8 cellular contexts compared by ENCODE assay signal in genomic region chr11:72069787-72070251, GRCh38. TPM values are rescaled to one million over a fixed set of nuclear protein-coding genes. Genes with fewer than 3 reads are reported as not detected.
DNase-seq lines count a peak whose midpoint lies in the region; ATAC-seq and TF ChIP-seq lines count a peak whose summit lies in the region.

No MANE protein-coding gene starts in this region.

- no peak overlapping the region for H4K8ac ChIP-seq in neuronal stem cell (ENCODE audit: low read depth, low read length)

- H3K79me1 ChIP-seq in neuronal stem cell (ENCODE audit: low read depth, low read length), result peaks cover 10% of the 10 kb centered on the region

- no peaks in the 10 kb centered on the region for H3K36me3 ChIP-seq in muscle layer of colon (ENCODE audit: insufficient read depth, low read length)
- peaks cover 6 to 50% of the 10 kb centered on the region in 2 donors for H3K36me3 ChIP-seq in neuronal stem cell (replicated peaks in 1 of 2; ENCODE audit: control insufficient read depth in 2 of 2, insufficient read depth in 2 of 2, low read length in 2 of 2)

- no peak overlapping the region for H4K91ac ChIP-seq in neuronal stem cell (ENCODE audit: low read depth, low read length, poor library complexity)

- in situ Hi-C loops in SK-MEL-5 (cut with HindIII; ENCODE audit: low pct_unique_long_range_greater_than_20kb, low sequenced_read_pairs), result no loop called here

- H2AFZ ChIP-seq in neuronal stem cell (ENCODE audit: low read length), result no peak overlapping the region

- TF ChIP-seq CTCF in epithelial cell of proximal tubule (conservative IDR thresholded peaks at IDR 0.05; ENCODE audit: low read depth, low read length), result no peak

- H3K4me1 ChIP-seq in muscle layer of colon (ENCODE audit: insufficient read depth, low read length) (peaks cover 49% of the 10 kb centered on the region), neuronal stem cell (ENCODE audit: control insufficient read depth in 2 of 2, insufficient read depth in 1 of 2, low read depth in 1 of 2, low read length in 2 of 2) (peaks cover 12 to 20% of the 10 kb centered on the region in 2 donors)

- no peak overlapping the region for H2BK12ac ChIP-seq in neuronal stem cell (ENCODE audit: low read length)

- ATAC-seq in HG02642 (IDR thresholded peaks at IDR 0.05; ENCODE audit: poor library complexity, unreplicated experiment), result peak; percentile 61
- no peak for ATAC-seq in HG03097 (IDR thresholded peaks at IDR 0.05; ENCODE audit: low FRiP score, unreplicated experiment)

- H3K23ac ChIP-seq in neuronal stem cell (ENCODE audit: low read depth, low read length, poor library complexity), result no peak overlapping the region

- H3K9me3 ChIP-seq in muscle layer of colon (ENCODE audit: low read length) (no peaks in the 10 kb centered on the region), neuronal stem cell (replicated peaks in 1 of 2; ENCODE audit: control insufficient read depth in 2 of 2, insufficient read depth in 1 of 2, low read depth in 1 of 2, low read length in 2 of 2) (no peaks in the 10 kb centered on the region)

- H2BK120ac ChIP-seq in neuronal stem cell (ENCODE audit: low read depth, low read length), result no peak overlapping the region

- no peak overlapping the region for H2BK5ac ChIP-seq in neuronal stem cell (ENCODE audit: low read length)

- peak overlapping the region; percentile 53 for H3K27ac ChIP-seq in muscle layer of colon (ENCODE audit: low read depth, low read length)
- H3K27ac ChIP-seq in neuronal stem cell (replicated peaks; ENCODE audit: low read length), result no peak overlapping the region

- H3K4me3 ChIP-seq in epithelial cell of proximal tubule (ENCODE audit: low read depth, low read length) (peak overlapping the region; percentile 33), muscle layer of colon (ENCODE audit: low read depth in 1 of 2, low read length in 2 of 2) (peak overlapping the region in 1 of 2 donors; percentile 14), neuronal stem cell (ENCODE audit: low read length in 2 of 2) (no peak overlapping the region)

- H2BK15ac ChIP-seq in neuronal stem cell (ENCODE audit: low read length), result no peak overlapping the region

- no peak overlapping the region for H3K9ac ChIP-seq in muscle layer of colon (ENCODE audit: low read length)
- no peak overlapping the region for H3K9ac ChIP-seq in neuronal stem cell (ENCODE audit: low read depth, low read length, poor library complexity)

- H3K27me3 ChIP-seq in muscle layer of colon (ENCODE audit: control insufficient read depth in 1 of 2, insufficient read depth in 2 of 2, low read length in 2 of 2), result no peaks in the 10 kb centered on the region
- H3K27me3 ChIP-seq in neuronal stem cell (ENCODE audit: control insufficient read depth in 3 of 3, insufficient read depth in 3 of 3, low read depth in 1 of 3, low read length in 3 of 3), result no peaks in the 10 kb centered on the region

- H2AK5ac ChIP-seq in neuronal stem cell (ENCODE audit: low read depth, low read length), result no peak overlapping the region

- H3K18ac ChIP-seq in neuronal stem cell (ENCODE audit: low read length), result no peak overlapping the region

- no CpG with 5 or more reads among the region's 2 CpGs for WGBS in neuronal stem cell (ENCODE audit: extremely low coverage in 2 of 2, insufficient read length in 2 of 2, insufficient replicate concordance in 1 of 2), 2 donors

- DNase-seq in EL (peak; percentile 92), SK-MEL-5 (ENCODE audit: low read depth, low spot score) (peak; percentile 73), epithelial cell of proximal tubule (ENCODE audit: low read depth) (peak; percentile 78), neuronal stem cell (ENCODE audit: low spot score) (no peak)
- no peak for DNase-seq in activated effector memory CD4-positive, alpha-beta T cell treated with anti-CD3 and anti-CD28 coated beads, Interleukin-2, amount 50 U/mL, for 16 hours

- H3K14ac ChIP-seq in neuronal stem cell (ENCODE audit: low read length), result no peak overlapping the region

- no peak overlapping the region for H3K4me2 ChIP-seq in neuronal stem cell (ENCODE audit: insufficient read depth, low read length, poor library complexity, severe bottlenecking)

- no peak overlapping the region for H3K4ac ChIP-seq in neuronal stem cell (ENCODE audit: low read length)

RNA-seq across cellular contexts. Expression of gene NUMA1, which starts 10.5 kb away (rescaled TPM):
- total RNA-seq in SK-MEL-5 (2014; rRNA removed; shearing (Covaris generic)), result 118 and 144 TPM in 2 replicates
- polyA plus RNA-seq in SK-MEL-5 (2015; cell fraction: cytosol; rRNA removed), result 172 and 213 TPM in 2 replicates
- 594 and 717 TPM in 2 replicates for polyA plus RNA-seq in SK-MEL-5 (2015; cell fraction: nucleus; rRNA removed)
- total RNA-seq in epithelial cell of proximal tubule, result 116 TPM in 2 replicates
- polyA plus RNA-seq in neuronal stem cell (2013, experiment 1 of 2), result 81.2 TPM
- 78.8 TPM for polyA plus RNA-seq in neuronal stem cell (2013, experiment 2 of 2)

RNA-seq across cellular contexts. Expression of gene LRRC51, which starts 10.8 kb away (rescaled TPM):
- 7.7 and 18.3 TPM in 2 replicates for total RNA-seq in SK-MEL-5 (2014; rRNA removed; shearing (Covaris generic))
- 8.4 and 9.2 TPM in 2 replicates for polyA plus RNA-seq in SK-MEL-5 (2015; cell fraction: cytosol; rRNA removed)
- polyA plus RNA-seq in SK-MEL-5 (2015; cell fraction: nucleus; rRNA removed), result 11.7 and 11.9 TPM in 2 replicates
- 3.7 and 6.7 TPM in 2 replicates for total RNA-seq in epithelial cell of proximal tubule
- polyA plus RNA-seq in neuronal stem cell (2013, experiment 1 of 2), result 7.1 TPM
- polyA plus RNA-seq in neuronal stem cell (2013, experiment 2 of 2), result 8.5 TPM

RNA-seq across cellular contexts. Expression of gene LAMTOR1, which starts 33.3 kb away (rescaled TPM):
- 279 and 297 TPM in 2 replicates for total RNA-seq in SK-MEL-5 (2014; rRNA removed; shearing (Covaris generic))
- 441 and 496 TPM in 2 replicates for polyA plus RNA-seq in SK-MEL-5 (2015; cell fraction: cytosol; rRNA removed)
- polyA plus RNA-seq in SK-MEL-5 (2015; cell fraction: nucleus; rRNA removed), result 109 and 130 TPM in 2 replicates
- 149 and 156 TPM in 2 replicates for total RNA-seq in epithelial cell of proximal tubule
- polyA plus RNA-seq in neuronal stem cell (2013, experiment 1 of 2), result 66.8 TPM
- polyA plus RNA-seq in neuronal stem cell (2013, experiment 2 of 2), result 64.1 TPM

RNA-seq across cellular contexts. Expression of gene TOMT, which starts 35.9 kb away (rescaled TPM):
- total RNA-seq in SK-MEL-5 (2014; rRNA removed; shearing (Covaris generic)), result not detected in 2 replicates
- polyA plus RNA-seq in SK-MEL-5 (2015; cell fraction: cytosol; rRNA removed), result not detected in 2 replicates
- polyA plus RNA-seq in SK-MEL-5 (2015; cell fraction: nucleus; rRNA removed), result not detected in 2 replicates
- not detected in 2 replicates for total RNA-seq in epithelial cell of proximal tubule
- polyA plus RNA-seq in neuronal stem cell (2013, experiment 1 of 2), result not detected
- not detected for polyA plus RNA-seq in neuronal stem cell (2013, experiment 2 of 2)

RNA-seq across cellular contexts. Expression of gene ANAPC15, which starts 42.7 kb away (rescaled TPM):
- total RNA-seq in SK-MEL-5 (2014; rRNA removed; shearing (Covaris generic)), result 30.3 and 30.6 TPM in 2 replicates
- polyA plus RNA-seq in SK-MEL-5 (2015; cell fraction: cytosol; rRNA removed), result 32.2 and 38.8 TPM in 2 replicates
- polyA plus RNA-seq in SK-MEL-5 (2015; cell fraction: nucleus; rRNA removed), result 7.3 and 27.6 TPM in 2 replicates
- total RNA-seq in epithelial cell of proximal tubule, result 66.6 and 87.4 TPM in 2 replicates
- polyA plus RNA-seq in neuronal stem cell (2013, experiment 1 of 2), result 59.7 TPM
- 57.4 TPM for polyA plus RNA-seq in neuronal stem cell (2013, experiment 2 of 2)

Comparison
In these comparisons a context has a peak if more than half of its experiments do, and no peak if none do; other contexts are left out.
1. DNase-seq: peak in EL (single experiment), SK-MEL-5 (single experiment) and epithelial cell of proximal tubule (single experiment); none in neuronal stem cell (single experiment) and activated effector memory CD4-positive, alpha-beta T cell treated with anti-CD3 and anti-CD28 coated beads, Interleukin-2, amount 50 U/mL, for 16 hours (single experiment).